8 cellular contexts compared by ENCODE assay signal in genomic region chr7:150285849-150286754, GRCh38. TPM values are rescaled to one million over a fixed set of nuclear protein-coding genes. Genes with fewer than 3 reads are reported as not detected.
DNase-seq lines count a peak whose midpoint lies in the region; ATAC-seq, FAIRE-seq and TF ChIP-seq lines count a peak whose summit lies in the region.
"Not testable (repeated sequence)": the region's sequence is repeated elsewhere in the genome, so short reads cannot be mapped to it uniquely, and the experiment has no call there.

No MANE protein-coding gene starts in this region.

- not testable (repeated sequence) for H3K4me2 ChIP-seq in OCI-LY7 (ENCODE audit: low read length)

- WGBS in small intestine, 3 donors, result 19 to 31% (median 29%) methylated on average over 16 of the region's 16 CpGs

- not testable (repeated sequence) for H3K9me3 ChIP-seq in OCI-LY7 (ENCODE audit: low read length); left lung; small intestine (ENCODE audit: control insufficient read depth, low read depth)

- H3K36me3 ChIP-seq in BJ (ENCODE audit: control insufficient read depth, insufficient read depth, low read length); OCI-LY7 (ENCODE audit: insufficient read depth, low read length); left lung; small intestine (ENCODE audit: control insufficient read depth in 2 of 2, insufficient read depth in 2 of 2, low read length in 2 of 2): not testable (repeated sequence)

- ATAC-seq in GM19023 (IDR thresholded peaks at IDR 0.05; ENCODE audit: unreplicated experiment), result peak; percentile 57
- ATAC-seq in left lung, result peak; percentile 95

- not testable (repeated sequence) for H3K4me3 ChIP-seq in BJ (ENCODE audit: low read depth, low read length); OCI-LY7 (ENCODE audit: low read depth, low read length, poor library complexity, severe bottlenecking); left lung; small intestine (ENCODE audit: low read depth in 1 of 2, low read length in 2 of 2)

- H2AFZ ChIP-seq in OCI-LY7 (ENCODE audit: low read length), result not testable (repeated sequence)

- POLR2A ChIA-PET in BJ (lab: Charles Lee); OCI-LY7 (lab: Charles Lee): not testable (repeated sequence)

- intact Hi-C loops in OCI-LY7 (cut with micrococcal nuclease; ENCODE audit: unreplicated experiment), result loop anchor here (1.0 kb wide), 1 partner anchor 135 kb away; no protein-coding TSS in a partner anchor
- intact Hi-C loops in left lung (cut with DNase I), result not testable (repeated sequence)

- peak; percentile 58 for TF ChIP-seq CTCF in BJ (IDR thresholded peaks at IDR 0.05; ENCODE audit: insufficient read depth, low read depth, low read length)
- peak; percentile 64 for TF ChIP-seq CTCF in OCI-LY7 (conservative IDR thresholded peaks at IDR 0.05; ENCODE audit: low read length)
- TF ChIP-seq CTCF in left lung (IDR thresholded peaks at IDR 0.05), result peak; percentile 46 to 63

- not testable (repeated sequence) for H3K27me3 ChIP-seq in BJ (ENCODE audit: control insufficient read depth, insufficient read depth, low read length); left lung; small intestine (ENCODE audit: control insufficient read depth in 2 of 2, insufficient read depth in 2 of 2, low read length in 2 of 2)

- H3K9me2 ChIP-seq in OCI-LY7 (ENCODE audit: insufficient read depth, low read length), result not testable (repeated sequence)

- not testable (repeated sequence) for FAIRE-seq in small intestine (lab: Jason Lieb, UNC)

- in situ Hi-C loops in KBM-7 (cut with MboI; ENCODE audit: low pct_unique_long_range_greater_than_20kb, low sequenced_read_pairs), result not testable (repeated sequence)

- H3K79me2 ChIP-seq in OCI-LY7 (ENCODE audit: insufficient read depth, low read depth, low read length), result not testable (repeated sequence)

- DNase-seq in BJ (ENCODE audit: low read depth); left lung: not testable (repeated sequence)
- DNase-seq in KBM-7 (peak; percentile 64), OCI-LY7 (ENCODE audit: low spot score) (peak; percentile 3), activated T-cell treated with anti-CD3 and anti-CD28 coated beads for 4 hours (peak; percentile 23), ecto neural progenitor cell (ENCODE audit: low spot score) (peak; percentile 37), small intestine (peak; percentile 26)

- H3K27ac ChIP-seq in OCI-LY7 (ENCODE audit: low read depth, low read length, poor library complexity, severe bottlenecking); left lung; small intestine (ENCODE audit: low read depth in 1 of 2, low read length in 1 of 2): not testable (repeated sequence)

- H4K20me1 ChIP-seq in OCI-LY7 (ENCODE audit: insufficient read depth, low read length), result not testable (repeated sequence)

- CTCF ChIA-PET in BJ (lab: Yijun Ruan, JAX), result interaction anchor here (0.8 to 1.2 kb wide), 3 partner anchors 103 to 136 kb away, joined by 3 to 6 read pairs (median 5); no protein-coding TSS in a partner anchor
- CTCF ChIA-PET in OCI-LY7 (lab: Charles Lee; ENCODE audit: unreplicated experiment), result not testable (repeated sequence)

- BruUV-seq in OCI-LY7 (replicated peaks; lab: Mats Ljungman, UMichigan), result not testable (repeated sequence)

- not testable (repeated sequence) for H3K4me1 ChIP-seq in OCI-LY7 (ENCODE audit: insufficient read depth, low read length, poor library complexity, severe bottlenecking); left lung; small intestine (ENCODE audit: control insufficient read depth in 2 of 2, insufficient read depth in 1 of 2, low read depth in 1 of 2, low read length in 1 of 2)

RNA-seq across cellular contexts. Expression of gene LRRC61, which starts 37.1 kb away (rescaled TPM):
- 0.56 and 0.85 TPM in 2 replicates for polyA plus RNA-seq in BJ (2011; rRNA removed)
- polyA minus RNA-seq in BJ (2011; rRNA and poly(A)+ RNA removed), result 0.43 and 0.82 TPM in 2 replicates
- not detected in 2 replicates for total RNA-seq in OCI-LY7 (2014; rRNA removed; shearing (Covaris generic))
- not detected in 2 replicates for total RNA-seq in OCI-LY7 (2022)
- total RNA-seq in left lung, result 10 to 100 TPM in 1 of 2 donors, 1 to 10 TPM in 1; 9.0 to 15.8 TPM
- polyA plus RNA-seq in small intestine, result 10 to 100 TPM in 1 of 3 donors, 1 to 10 TPM in 2; 5.6 to 16.8 (median 7.8) TPM

RNA-seq across cellular contexts. Expression of gene ACTR3C, which starts 37.2 kb away (rescaled TPM):
- polyA plus RNA-seq in BJ (2011; rRNA removed) (0.60 and 0.91 TPM in 2 replicates), small intestine (1 to 10 TPM; 2.4 to 9.6 (median 4.0) TPM)
- 0.81 and 0.93 TPM in 2 replicates for polyA minus RNA-seq in BJ (2011; rRNA and poly(A)+ RNA removed)
- 5.4 TPM in 1 of 2 replicates, not detected in the other for total RNA-seq in OCI-LY7 (2014; rRNA removed; shearing (Covaris generic))
- total RNA-seq in OCI-LY7 (2022) (not detected in 2 replicates), left lung (10 to 100 TPM; 24.0 to 25.1 TPM)

RNA-seq across cellular contexts. Expression of gene RARRES2, which starts 55.3 kb away (rescaled TPM):
- 6.3 and 7.2 TPM in 2 replicates for polyA plus RNA-seq in BJ (2011; rRNA removed)
- polyA minus RNA-seq in BJ (2011; rRNA and poly(A)+ RNA removed), result 1.00 TPM in 1 of 2 replicates, not detected in the other
- total RNA-seq in OCI-LY7 (2014; rRNA removed; shearing (Covaris generic)), result 0.08 TPM in 1 of 2 replicates, not detected in the other
- total RNA-seq in OCI-LY7 (2022), result not detected in 2 replicates
- total RNA-seq in left lung, result 100 to 1,000 TPM; 133 to 162 TPM
- 100 to 1,000 TPM in 1 of 3 donors, 10 to 100 TPM in 1, 1 to 10 TPM in 1; 9.6 to 109 (median 34.9) TPM for polyA plus RNA-seq in small intestine

Comparison
In these comparisons a context has a peak if more than half of its experiments do, and no peak if none do; other contexts are left out.
1. RNA of gene LRRC61, which starts 37.1 kb away (total RNA-seq): 9.0 to 15.8 TPM in left lung; not detected in OCI-LY7; every median in the first group is over 4 times any median in the second.
2. RNA of gene RARRES2, which starts 55.3 kb away (total RNA-seq): 133 to 162 TPM in left lung; 0.08 TPM in OCI-LY7; every median in the first group is over 100 times any median in the second.
3. Peak in every context shown above with its lines, with median percentiles within 50 percentile points of each other: CTCF ChIP-seq.